Comparison of ENCODE assay signal across 19 cellular contexts in genomic region chr18:75959150-75959549, GRCh38.
DNase-seq lines count a peak whose midpoint lies in the region; ATAC-seq, FAIRE-seq and TF ChIP-seq lines count a peak whose summit lies in the region.
"Had no signal": no experiment of that assay in that cellular context is flagged by ENCODE, and none has a peak within 500 bp of the region (broad histone marks: within the 10 kb centered on the region; RNA-seq: fewer than 3 reads in every experiment).

No MANE protein-coding gene starts in this region.

- no peak overlapping the region for H3K4ac ChIP-seq in IMR-90 (ENCODE audit: low read depth, low read length)
- no peak overlapping the region for H3K4ac ChIP-seq in H1 (replicated peaks; ENCODE audit: insufficient read length, low read depth, low read length)

- H3K9me3 ChIP-seq in A549 (no peaks in the 10 kb centered on the region; the same call in 2 of the 3 replicates), IMR-90 (ENCODE audit: control insufficient read depth, insufficient read depth, low read length) (no peaks in the 10 kb centered on the region), H1 (ENCODE audit: insufficient read depth in 2 of 2, low read depth in 1 of 2, low read length in 1 of 2) (no peaks in the 10 kb centered on the region)
- H3K9me3 ChIP-seq: Caco-2 had no signal

- FAIRE-seq in A549 (lab: Jason Lieb, UNC) (no peak), H1 (lab: Jason Lieb, UNC) (no peak)
- FAIRE-seq: A204.1, G401.6, GM12891, GM18507 had no signal

- H4K8ac ChIP-seq in IMR-90 (ENCODE audit: low read depth in 2 of 2, low read length in 2 of 2) (no peak overlapping the region), H1 (ENCODE audit: extremely low read depth, insufficient read depth, low read length) (no peak overlapping the region)

- no peak overlapping the region for H2BK12ac ChIP-seq in H1 (ENCODE audit: low read depth, low read length)

- BruUV-seq in IMR-90 (replicated peaks; lab: Mats Ljungman, UMichigan), result no TSS peak

- H2AK9ac ChIP-seq in IMR-90 (replicated peaks; ENCODE audit: low read depth, low read length, poor library complexity), result no peak overlapping the region

- H3K4me3 ChIP-seq in A549 (no peak overlapping the region), IMR-90 (ENCODE audit: insufficient read depth, low read depth, low read length) (no peak overlapping the region), H1 (ENCODE audit: extremely low read depth in 1 of 4, insufficient read depth in 2 of 4, low read depth in 3 of 4, low read length in 4 of 4) (no peak overlapping the region)
- H3K4me3 ChIP-seq: BLaER1 treated with 17β-estradiol and CSF1 and Interleukin-3, amounts not matched to agents 10 nM and 100 nM had no signal

- H3K14ac ChIP-seq in IMR-90 (replicated peaks; ENCODE audit: low read depth, low read length) (no peak overlapping the region), H1 (ENCODE audit: insufficient read length) (no peak overlapping the region)

- H3K18ac ChIP-seq in IMR-90 (ENCODE audit: low read depth, low read length) (no peak overlapping the region), H1 (ENCODE audit: extremely low read depth, low read length) (no peak overlapping the region)

- H2AFZ ChIP-seq in IMR-90 (replicated peaks; ENCODE audit: low read length, poor library complexity), result no peak overlapping the region
- H2AFZ ChIP-seq in H1 (ENCODE audit: low read length), result no peak overlapping the region

- no peak for TF ChIP-seq POLR2A in A549 (IDR thresholded peaks at IDR 0.05; ENCODE audit: low read length)
- TF ChIP-seq POLR2A in IMR-90 (IDR thresholded peaks at IDR 0.05; ENCODE audit: low read depth, low read length), result no peak
- no peak for TF ChIP-seq POLR2A in H1 (IDR thresholded peaks at IDR 0.05; ENCODE audit: control extremely low read depth in 1 of 2, low read depth in 2 of 2, low read length in 2 of 2)

- no peak overlapping the region for H3K4me2 ChIP-seq in A549
- H3K4me2 ChIP-seq in IMR-90 (ENCODE audit: low read depth, low read length), result no peak overlapping the region
- no peak overlapping the region for H3K4me2 ChIP-seq in H1 (ENCODE audit: insufficient read depth in 1 of 2, low read depth in 2 of 2, low read length in 2 of 2)
- H3K4me2 ChIP-seq: BLaER1 treated with 17β-estradiol and CSF1 and Interleukin-3, amounts not matched to agents 10 nM and 100 nM had no signal

- TF ChIP-seq RAD21 in A549 (conservative IDR thresholded peaks at IDR 0.05 in 1 of 2, IDR thresholded peaks at IDR 0.05 in 1 of 2) (no peak), IMR-90 (IDR thresholded peaks at IDR 0.05; ENCODE audit: low read length) (no peak), H1 (IDR thresholded peaks at IDR 0.05 in 1 of 2, conservative IDR thresholded peaks at IDR 0.05 in 1 of 2; ENCODE audit: low read depth in 2 of 2, low read length in 2 of 2) (no peak)

- H4K91ac ChIP-seq in IMR-90 (ENCODE audit: insufficient read depth, low read depth, low read length) (no peak overlapping the region), H1 (replicated peaks; ENCODE audit: insufficient read length, low read length) (no peak overlapping the region)

- H3K56ac ChIP-seq in IMR-90 (ENCODE audit: extremely low read depth, insufficient read depth, low read length) (no peak overlapping the region), H1 (replicated peaks; ENCODE audit: insufficient read length, low read depth, low read length) (no peak overlapping the region)

- H4K5ac ChIP-seq in IMR-90 (ENCODE audit: low read depth, low read length) (no peak overlapping the region), H1 (ENCODE audit: insufficient read length, low read depth, low read length) (no peak overlapping the region)

- no peaks in the 10 kb centered on the region for H3K36me3 ChIP-seq in IMR-90 (ENCODE audit: control insufficient read depth, insufficient read depth, low read length)
- no peaks in the 10 kb centered on the region for H3K36me3 ChIP-seq in H1 (ENCODE audit: control insufficient read depth in 2 of 4, insufficient read depth in 4 of 4, low read length in 3 of 4)
- H3K36me3 ChIP-seq: BLaER1 treated with 17β-estradiol and CSF1 and Interleukin-3, amounts not matched to agents 10 nM and 100 nM had no signal

- H3K23me2 ChIP-seq in H1 (ENCODE audit: low read depth, low read length), result no peaks in the 10 kb centered on the region; the same call in 1 of the 2 replicates

- H3K9me1 ChIP-seq in IMR-90 (ENCODE audit: insufficient read depth, low read length), result no peaks in the 10 kb centered on the region

- TF ChIP-seq EP300 in A549 (IDR thresholded peaks at IDR 0.05) (no peak), H1 (IDR thresholded peaks at IDR 0.05; ENCODE audit: borderline replicate concordance in 1 of 2, low read depth in 2 of 2, low read length in 2 of 2) (no peak)

- dilution Hi-C loops in IMR-90 (cut with HindIII; ENCODE audit: low sequenced_read_pairs, unreplicated experiment), result no loop called here

- H2BK20ac ChIP-seq in IMR-90 (ENCODE audit: low read depth, low read length) (no peak overlapping the region), H1 (ENCODE audit: low read length) (no peak overlapping the region)

- CTCF ChIA-PET in A549 (lab: Yijun Ruan, JAX) (no interaction called here), IMR-90 (lab: Yijun Ruan, JAX) (no interaction called here), H1 (lab: Charles Lee; ENCODE audit: partially characterized antibody) (no interaction called here)

- H3K79me1 ChIP-seq in IMR-90 (ENCODE audit: low read depth in 1 of 2, low read length in 2 of 2), result no peaks in the 10 kb centered on the region
- no peaks in the 10 kb centered on the region for H3K79me1 ChIP-seq in H1 (ENCODE audit: low read depth, low read length)

- DNase-seq in A549 (ENCODE audit: low read depth in 1 of 2, low spot score in 1 of 2), result no peak
- DNase-seq in IMR-90, result no peak
- no peak for DNase-seq in H1 (ENCODE audit: low read depth in 1 of 2, low spot score in 2 of 2)
- DNase-seq in NCI-H82 (lab: John Stamatoyannopoulos, UW), result no peak
- DNase-seq: 8988T; AML-193; Caco-2; Calu3; CD4-positive, alpha-beta T cell; CD8-positive, alpha-beta T cell; DMS79 treated with DMSO at 0.1 percent for 48 hours; GF-D8 had no signal

- H3K27ac ChIP-seq in A549 (no peak overlapping the region), IMR-90 (ENCODE audit: insufficient read depth, low read length) (no peak overlapping the region), H1 (ENCODE audit: low read depth, low read length) (no peak overlapping the region)
- H3K27ac ChIP-seq: BLaER1 treated with 17β-estradiol and CSF1 and Interleukin-3, amounts not matched to agents 10 nM and 100 nM; C4-2B had no signal

- no peaks in the 10 kb centered on the region for H3K4me1 ChIP-seq in A549
- H3K4me1 ChIP-seq in IMR-90 (ENCODE audit: control insufficient read depth, insufficient read depth, low read length), result no peaks in the 10 kb centered on the region
- H3K4me1 ChIP-seq in H1 (replicated peaks in 1 of 4; ENCODE audit: control insufficient read depth in 3 of 4, insufficient read depth in 4 of 4, low read length in 3 of 4), result no peaks in the 10 kb centered on the region
- H3K4me1 ChIP-seq: BLaER1 treated with 17β-estradiol and CSF1 and Interleukin-3, amounts not matched to agents 10 nM and 100 nM; Caco-2 had no signal

- H2BK15ac ChIP-seq in IMR-90 (ENCODE audit: low read depth, low read length) (no peak overlapping the region), H1 (ENCODE audit: low read length) (no peak overlapping the region)

- H3K23ac ChIP-seq in IMR-90 (ENCODE audit: low read depth, low read length), result no peak overlapping the region
- H3K23ac ChIP-seq in H1 (ENCODE audit: insufficient read length), result no peak overlapping the region

- H2AK5ac ChIP-seq in IMR-90 (ENCODE audit: low read depth, low read length) (no peak overlapping the region), H1 (ENCODE audit: low read depth, low read length) (no peak overlapping the region)

- ATAC-seq in A549 (no peak), IMR-90 (ENCODE audit: low read depth) (no peak), GM18502 (IDR thresholded peaks at IDR 0.05; ENCODE audit: poor library complexity, unreplicated experiment) (no peak)
- ATAC-seq: CD8-positive, alpha-beta T cell had no signal

- intact Hi-C loops in IMR-90 (cut with micrococcal nuclease), result no loop called here

- POLR2A ChIA-PET in A549 (lab: Yijun Ruan, JAX) (no interaction called here), IMR-90 (lab: Charles Lee; ENCODE audit: unreplicated experiment) (no interaction called here), H1 (lab: Charles Lee; ENCODE audit: partially characterized antibody) (no interaction called here)

- H2BK5ac ChIP-seq in IMR-90 (ENCODE audit: low read depth, low read length, poor library complexity, severe bottlenecking) (no peak overlapping the region), H1 (ENCODE audit: low read depth, low read length) (no peak overlapping the region)

- in situ Hi-C loops in IMR-90 (cut with MboI; ENCODE audit: low sequenced_read_pairs), result no loop called here

- TF ChIP-seq CTCF in A549 (IDR thresholded peaks at IDR 0.05) (no peak), IMR-90 (conservative IDR thresholded peaks at IDR 0.05; ENCODE audit: low read depth, low read length) (no peak), H1 (IDR thresholded peaks at IDR 0.05; ENCODE audit: control extremely low read depth in 1 of 3, insufficient read depth in 1 of 3, low read depth in 1 of 3, low read length in 3 of 3) (no peak)

- H3K9ac ChIP-seq in IMR-90 (ENCODE audit: low read depth, low read length) (no peak overlapping the region), H1 (replicated peaks in 1 of 4; ENCODE audit: extremely low read depth in 1 of 4, low read depth in 3 of 4, low read length in 3 of 4) (no peak overlapping the region)
- H3K9ac ChIP-seq: BLaER1 treated with 17β-estradiol and CSF1 and Interleukin-3, amounts not matched to agents 10 nM and 100 nM had no signal

- H4K20me1 ChIP-seq in IMR-90 (ENCODE audit: insufficient read depth, low read length) (no peaks in the 10 kb centered on the region), H1 (replicated peaks in 1 of 2; ENCODE audit: control insufficient read depth in 1 of 2, insufficient read depth in 2 of 2, low read length in 2 of 2) (no peaks in the 10 kb centered on the region)
- H4K20me1 ChIP-seq: BLaER1 treated with 17β-estradiol and CSF1 and Interleukin-3, amounts not matched to agents 10 nM and 100 nM had no signal

- H3K27me3 ChIP-seq in IMR-90 (ENCODE audit: control insufficient read depth, insufficient read depth, low read length), result no peaks in the 10 kb centered on the region
- H3K27me3 ChIP-seq in H1 (replicated peaks in 1 of 4; ENCODE audit: control insufficient read depth in 3 of 4, extremely low read depth in 1 of 4, insufficient read depth in 3 of 4, low read length in 3 of 4), result no peaks in the 10 kb centered on the region
- H3K27me3 ChIP-seq: BLaER1 treated with 17β-estradiol and CSF1 and Interleukin-3, amounts not matched to agents 10 nM and 100 nM had no signal

- no peaks in the 10 kb centered on the region for H3K79me2 ChIP-seq in H1 (ENCODE audit: control insufficient read depth in 1 of 2, insufficient read depth in 2 of 2, low read length in 2 of 2)

- no peak overlapping the region for H2BK120ac ChIP-seq in IMR-90 (ENCODE audit: low read depth, low read length)
- H2BK120ac ChIP-seq in H1 (replicated peaks; ENCODE audit: low read depth, low read length), result no peak overlapping the region

TF ChIP-seq in IMR-90, 13 proteins besides CTCF, POLR2A, EP300 and RAD21 (continues in another document):
- peak; percentile 84 for TF ChIP-seq MAFK (IDR thresholded peaks at IDR 0.05; ENCODE audit: low read depth, low read length)

TF ChIP-seq in H1, 55 proteins besides CTCF, POLR2A, EP300 and RAD21 (continues in another document):
- peak; percentile 56; the same call in 1 of the 2 replicates for TF ChIP-seq MAFK (IDR thresholded peaks at IDR 0.05; ENCODE audit: low read depth, low read length)

Comparison
In these comparisons a context has a peak if more than half of its experiments do, and no peak if none do; other contexts are left out.
1. Of the 18 proteins assayed by ChIP-seq in both H1 and A549: peak only in H1: none; only in A549: none; in both: MAFK; in neither: 17.